Comparison of ENCODE assay signal across 28 cellular contexts in the genomic region with DNA sequence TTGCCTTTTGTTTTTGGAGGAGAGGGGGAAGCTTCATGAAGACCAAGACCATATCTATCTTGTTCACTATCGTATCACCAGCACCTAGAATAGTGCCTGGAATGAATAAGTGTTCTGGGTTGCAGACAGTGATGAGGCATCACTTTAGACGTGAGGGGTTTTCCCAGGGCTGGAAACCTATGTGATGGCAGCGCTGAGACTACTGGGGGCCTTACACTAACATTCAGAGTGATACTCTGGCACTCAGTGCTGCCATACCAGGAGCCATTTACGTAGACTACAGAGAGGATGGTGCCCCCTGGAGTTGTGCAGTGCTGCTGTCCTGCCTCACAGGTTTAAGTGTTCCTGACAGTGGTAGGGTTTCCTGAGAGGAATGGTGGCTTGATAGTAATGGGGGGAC. TPM values are rescaled to one million over a fixed set of nuclear protein-coding genes. Genes with fewer than 3 reads are reported as not detected.
A peak's percentile ranks its signal among the peaks of the same experiment; 100 is the strongest.
DNase-seq lines count a peak whose midpoint lies in the region; ATAC-seq and TF ChIP-seq lines count a peak whose summit lies in the region.
"Had no signal": no experiment of that assay in that cellular context is flagged by ENCODE, and none has a peak within 500 bp of the region (broad histone marks: within the 10 kb centered on the region; RNA-seq: fewer than 3 reads in every experiment).

No MANE protein-coding gene starts in this region.

- H3K27me3 Mint-ChIP-seq in H9 (ENCODE audit: low read depth) (no peaks in the 10 kb centered on the region; the same call in none of the 2 replicates), type B pancreatic cell (no peaks in the 10 kb centered on the region)
- H3K27me3 Mint-ChIP-seq in activated T-helper 17 cell treated with anti-CD3 and anti-CD28 coated beads, Interleukin-2, amount 50 U/mL, for 72 hours = no peaks in the 10 kb centered on the region
- H3K27me3 Mint-ChIP-seq: progenitor cell of endocrine pancreas; stimulated activated naive CD8-positive, alpha-beta T cell treated with anti-CD3 and anti-CD28 coated beads, Interleukin-15, Interleukin-2, amounts not matched to agents 100 ng/mL and 50 ng/mL, for 24 hours had no signal

- no peaks in the 10 kb centered on the region for H3K9me3 Mint-ChIP-seq in H9
- no peaks in the 10 kb centered on the region for H3K9me3 Mint-ChIP-seq in activated T-helper 17 cell treated with anti-CD3 and anti-CD28 coated beads, Interleukin-2, amount 50 U/mL, for 72 hours
- no peaks in the 10 kb centered on the region for H3K9me3 Mint-ChIP-seq in type B pancreatic cell
- H3K9me3 Mint-ChIP-seq: brain; neural crest cell; stimulated activated naive CD8-positive, alpha-beta T cell treated with anti-CD3 and anti-CD28 coated beads, Interleukin-15, Interleukin-2, amounts not matched to agents 100 ng/mL and 50 ng/mL, for 24 hours had no signal

- no peak overlapping the region for H3K27ac ChIP-seq in H9 (ENCODE audit: insufficient read length, low read depth, low read length)
- H3K27ac ChIP-seq: BLaER1, epithelial cell of prostate, heart right ventricle, SJCRH30, tibial artery had no signal

- no peak overlapping the region for H2AFZ ChIP-seq in H9 (ENCODE audit: low read length)

- H3K27ac Mint-ChIP-seq in H9 = no peak overlapping the region
- H3K27ac Mint-ChIP-seq in activated T-helper 17 cell treated with anti-CD3 and anti-CD28 coated beads, Interleukin-2, amount 50 U/mL, for 72 hours = peak overlapping the region; percentile 34
- no peak overlapping the region for H3K27ac Mint-ChIP-seq in type B pancreatic cell
- H3K27ac Mint-ChIP-seq: brain; progenitor cell of endocrine pancreas; stimulated activated naive CD8-positive, alpha-beta T cell treated with anti-CD3 and anti-CD28 coated beads, Interleukin-15, Interleukin-2, amounts not matched to agents 100 ng/mL and 50 ng/mL, for 24 hours had no signal

- H3K56ac ChIP-seq in H9 (ENCODE audit: insufficient read length, low read depth, low read length) = no peak overlapping the region

- no peak overlapping the region for H3T11ph ChIP-seq in H9 (ENCODE audit: low read length)

- H3K14ac ChIP-seq in H9 (ENCODE audit: insufficient read depth, low read length) = no peak overlapping the region

- no peak overlapping the region for H3K23ac ChIP-seq in H9 (ENCODE audit: insufficient read length, low read depth, low read length)

- WGBS in H9 (ENCODE audit: extremely low coverage, insufficient read length, low lambda C conversion rate) = no CpG with 5 or more reads among the region's 4 CpGs

- H3K4me1 ChIP-seq in H9 (ENCODE audit: insufficient read depth, low read length) = peaks cover 8% of the 10 kb centered on the region; the same call in 1 of the 2 replicates
- H3K4me1 ChIP-seq: SJCRH30 had no signal

- peak; percentile 23 for DNase-seq in activated T-cell treated with anti-CD3 and anti-CD28 coated beads for 24 hours (ENCODE audit: low read depth)
- no peak for DNase-seq in activated T-cell treated with anti-CD3 and anti-CD28 coated beads, Interleukin-2, amount 50 U/mL, for 1 hour
- no peak for DNase-seq in H9
- DNase-seq in stimulated activated CD4-positive, alpha-beta T cell treated with anti-CD3 and anti-CD28 coated beads, Interleukin-2, amount 100 ng/mL, for 4 hours (ENCODE audit: low read depth) = peak; percentile 7
- DNase-seq in type B pancreatic cell (ENCODE audit: extremely low spot score, unreplicated experiment) = no peak
- no peak for DNase-seq in pons (ENCODE audit: low spot score)
- DNase-seq in NCI-H510A (lab: John Stamatoyannopoulos, UW) = no peak
- DNase-seq: ACHN; activated CD4-positive, CD25-positive, alpha-beta regulatory T cell treated with anti-CD3 and anti-CD28 coated beads, Interleukin-2, amount 50 U/mL, for 72 hours; activated CD8-positive, alpha-beta memory T cell treated with anti-CD3 and anti-CD28 coated beads, Interleukin-2, amount 50 U/mL, for 4 hours; COR-L47; DMS79; effector CD4-positive, alpha-beta T cell; GF-D8; heart right ventricle; Karpas-422; NCI-H2171; NCI-H526; SJCRH30; tibial artery had no signal

- no peak overlapping the region for H3K4me3 Mint-ChIP-seq in H9
- H3K4me3 Mint-ChIP-seq in activated T-helper 17 cell treated with anti-CD3 and anti-CD28 coated beads, Interleukin-2, amount 50 U/mL, for 72 hours = no peak overlapping the region
- H3K4me3 Mint-ChIP-seq in type B pancreatic cell = no peak overlapping the region
- H3K4me3 Mint-ChIP-seq: brain; neural crest cell; stimulated activated naive CD8-positive, alpha-beta T cell treated with anti-CD3 and anti-CD28 coated beads, Interleukin-15, Interleukin-2, amounts not matched to agents 100 ng/mL and 50 ng/mL, for 24 hours had no signal

- H4K20me1 ChIP-seq in H9 (ENCODE audit: control insufficient read depth, insufficient read depth, insufficient read length) = no peaks in the 10 kb centered on the region
- H4K20me1 ChIP-seq: BLaER1 had no signal

- H3K9me3 ChIP-seq in H9 (ENCODE audit: control insufficient read depth, low read depth, low read length) = no peaks in the 10 kb centered on the region
- H3K9me3 ChIP-seq: BLaER1, heart right ventricle, SJCRH30, tibial artery had no signal

- no peaks in the 10 kb centered on the region; a peak in 1 of 7 replicates for H3K36me3 Mint-ChIP-seq in H9 (ENCODE audit: insufficient read depth in 1 of 3, low read depth in 3 of 3)
- no peaks in the 10 kb centered on the region for H3K36me3 Mint-ChIP-seq in activated T-helper 17 cell treated with anti-CD3 and anti-CD28 coated beads, Interleukin-2, amount 50 U/mL, for 72 hours (ENCODE audit: low read depth)
- peaks cover 24% of the 10 kb centered on the region for H3K36me3 Mint-ChIP-seq in type B pancreatic cell

- no peaks in the 10 kb centered on the region for H3K79me1 ChIP-seq in H9 (ENCODE audit: insufficient read depth, low read depth, low read length, poor library complexity, severe bottlenecking)

- no peaks in the 10 kb centered on the region for H3K23me2 ChIP-seq in H9 (ENCODE audit: insufficient read length, low read depth, low read length, poor library complexity, severe bottlenecking)

- H3K18ac ChIP-seq in H9 (ENCODE audit: insufficient read length, low read depth, low read length) = no peak overlapping the region

- H2AK5ac ChIP-seq in H9 (ENCODE audit: insufficient read length, low read length) = no peak overlapping the region

- H3K4me2 ChIP-seq in H9 (ENCODE audit: insufficient read depth, insufficient read length, low read length) = no peak overlapping the region
- H3K4me2 ChIP-seq: BLaER1 had no signal

- TF ChIP-seq CTCF in H9 (conservative IDR thresholded peaks at IDR 0.05) (peak; percentile 19; the same call in 1 of the 3 replicates), type B pancreatic cell (conservative IDR thresholded peaks at IDR 0.05) (no peak)

- no peak overlapping the region for H4K5ac ChIP-seq in H9 (ENCODE audit: insufficient read length, low read depth, low read length)

- no peak overlapping the region for H2BK120ac ChIP-seq in H9 (ENCODE audit: low read depth, low read length, poor library complexity, severe bottlenecking)

- no peak overlapping the region for H2BK20ac ChIP-seq in H9 (ENCODE audit: low read depth, low read length, poor library complexity, severe bottlenecking)

- peak; percentile 99 for ATAC-seq in activated T-helper 17 cell treated with anti-CD3 and anti-CD28 coated beads, Interleukin-2, amount 50 U/mL, for 72 hours (replicated peaks)
- ATAC-seq: heart right ventricle, sciatic nerve had no signal

- no peaks in the 10 kb centered on the region for H3K27me3 ChIP-seq in H9 (ENCODE audit: insufficient read depth, low read length)
- H3K27me3 ChIP-seq: BLaER1, heart right ventricle, SJCRH30, tibial artery had no signal

- H2BK15ac ChIP-seq in H9 (ENCODE audit: low read depth, low read length) = no peak overlapping the region

- H4K91ac ChIP-seq in H9 (ENCODE audit: insufficient read length, low read depth, low read length) = no peak overlapping the region

- H3K4me1 Mint-ChIP-seq in H9 = peaks cover 13 to 17% of the 10 kb centered on the region in 2 experiments
- peaks cover 9% of the 10 kb centered on the region for H3K4me1 Mint-ChIP-seq in activated T-helper 17 cell treated with anti-CD3 and anti-CD28 coated beads, Interleukin-2, amount 50 U/mL, for 72 hours
- peaks cover 6% of the 10 kb centered on the region for H3K4me1 Mint-ChIP-seq in type B pancreatic cell (ENCODE audit: unreplicated experiment)

- H3K4ac ChIP-seq in H9 (ENCODE audit: low read depth, low read length) = no peak overlapping the region

- H3K9ac ChIP-seq in H9 (ENCODE audit: extremely low read depth, insufficient read length, low read length) = no peak overlapping the region
- H3K9ac ChIP-seq: BLaER1 had no signal

- H2BK5ac ChIP-seq in H9 (ENCODE audit: insufficient read length, low read length) = no peak overlapping the region

- H3K79me2 ChIP-seq in H9 (ENCODE audit: insufficient read depth, low read length) = no peaks in the 10 kb centered on the region

- no peak overlapping the region for H2BK12ac ChIP-seq in H9 (ENCODE audit: insufficient read length, low read depth, low read length)

- H4K8ac ChIP-seq in H9 (replicated peaks; ENCODE audit: insufficient read length, low read depth, low read length) = no peak overlapping the region

RNA-seq across cellular contexts. Expression of a gene that starts 6.9 kb away (rescaled TPM):
- total RNA-seq in H9 (2021) = not detected in 2 replicates
- not detected for total RNA-seq in activated T-helper 17 cell treated with anti-CD3 and anti-CD28 coated beads, Interleukin-2, amount 50 U/mL, for 72 hours
- total RNA-seq in type B pancreatic cell (ENCODE audit: low replicate concordance) = not detected in 2 replicates
- total RNA-seq: neural crest cell, SJCRH30 had no signal

RNA-seq across cellular contexts. Expression of a gene that starts 21.7 kb away (rescaled TPM):
- total RNA-seq in H9 (2021) (0.28 and 1.0 TPM in 2 replicates), type B pancreatic cell (ENCODE audit: low replicate concordance) (0.43 and 1.1 TPM in 2 replicates)
- 1 to 10 TPM in 1 of 2 donors, under 1 TPM in 1; 0.78 to 1.6 TPM for total RNA-seq in activated T-helper 17 cell treated with anti-CD3 and anti-CD28 coated beads, Interleukin-2, amount 50 U/mL, for 72 hours
- total RNA-seq: sciatic nerve, SJCRH30 had no signal

RNA-seq across cellular contexts. Expression of a gene that starts 25.8 kb away (rescaled TPM):
- total RNA-seq in H9 (2021) (not detected in 2 replicates), type B pancreatic cell (ENCODE audit: low replicate concordance) (not detected in 2 replicates)
- total RNA-seq in activated T-helper 17 cell treated with anti-CD3 and anti-CD28 coated beads, Interleukin-2, amount 50 U/mL, for 72 hours = not detected
- total RNA-seq: neural crest cell, progenitor cell of endocrine pancreas, sciatic nerve, SJCRH30 had no signal

RNA-seq across cellular contexts. Expression of a gene that starts 32.2 kb away (rescaled TPM):
- total RNA-seq in H9 (2021) (8.7 and 8.9 TPM in 2 replicates), type B pancreatic cell (ENCODE audit: low replicate concordance) (10.8 and 53.8 TPM in 2 replicates)
- 10 to 100 TPM; 30.4 to 48.9 TPM for total RNA-seq in activated T-helper 17 cell treated with anti-CD3 and anti-CD28 coated beads, Interleukin-2, amount 50 U/mL, for 72 hours

RNA-seq across cellular contexts. Expression of a gene that starts 37.7 kb away (rescaled TPM):
- total RNA-seq in H9 (2021) = 39.2 and 41.5 TPM in 2 replicates
- 10 to 100 TPM; 48.3 to 66.7 TPM for total RNA-seq in activated T-helper 17 cell treated with anti-CD3 and anti-CD28 coated beads, Interleukin-2, amount 50 U/mL, for 72 hours
- 48.8 and 70.5 TPM in 2 replicates for total RNA-seq in type B pancreatic cell (ENCODE audit: low replicate concordance)

Comparison
In these comparisons a context has a peak if more than half of its experiments do, and no peak if none do; other contexts are left out.
1. DNase-seq: peak in activated T-cell treated with anti-CD3 and anti-CD28 coated beads for 24 hours (single experiment) and stimulated activated CD4-positive, alpha-beta T cell treated with anti-CD3 and anti-CD28 coated beads, Interleukin-2, amount 100 ng/mL, for 4 hours (single experiment); none in activated T-cell treated with anti-CD3 and anti-CD28 coated beads, Interleukin-2, amount 50 U/mL, for 1 hour (single experiment), H9 (single experiment), type B pancreatic cell (single experiment), pons (single experiment) and NCI-H510A (single experiment).